ENCODE assay signal across 14 cellular contexts in genomic region chr17:27535178-27535928, GRCh38.
DNase-seq lines count a peak whose midpoint lies in the region; ATAC-seq and TF ChIP-seq lines count a peak whose summit lies in the region.
"Had no signal": no experiment of that assay in that cellular context is flagged by ENCODE, and none has a peak within 500 bp of the region (broad histone marks: within the 10 kb centered on the region; RNA-seq: fewer than 3 reads in every experiment).

No MANE protein-coding gene starts in this region.

- H3K4me1 ChIP-seq in endodermal cell (ENCODE audit: control insufficient read depth, insufficient read depth, low read length) = peaks cover 7% of the 10 kb centered on the region
- no peaks in the 10 kb centered on the region for H3K4me1 ChIP-seq in CD8-positive, alpha-beta memory T cell (ENCODE audit: insufficient read depth, low read length)

- no peak overlapping the region for H3K4me3 ChIP-seq in endodermal cell (ENCODE audit: low read length)
- no peak overlapping the region for H3K4me3 ChIP-seq in CD8-positive, alpha-beta memory T cell (ENCODE audit: low read length)
- H3K4me3 ChIP-seq: esophagus muscularis mucosa had no signal

- no peak for DNase-seq in stimulated activated naive CD8-positive, alpha-beta T cell treated with anti-CD3 and anti-CD28 coated beads, Interleukin-15, Interleukin-2, amounts not matched to agents 100 U/mL and 50 U/mL, for 24 hours
- peak; percentile 50 for DNase-seq in endodermal cell
- DNase-seq in osteocyte (ENCODE audit: extremely low spot score, unreplicated experiment) = no peak
- no peak for DNase-seq in DMS53 treated with DMSO at 0.1 percent for 48 hours (lab: John Stamatoyannopoulos, UW; ENCODE audit: unreplicated experiment)
- no peak for DNase-seq in CD8-positive, alpha-beta memory T cell
- no peak for DNase-seq in NCI-H2029 treated with DMSO at 0.1 percent for 48 hours (lab: John Stamatoyannopoulos, UW)
- DNase-seq: ACHN; activated CD4-positive, alpha-beta T cell treated with anti-CD3 and anti-CD28 coated beads for 48 hours; activated effector memory CD4-positive, alpha-beta T cell treated with Interleukin-2 at 50 U/mL for 16 hours; NCI-H1930; retina had no signal

- CTCF ChIA-PET in CD8-positive, alpha-beta memory T cell (lab: Charles Lee) = no interaction called here

- ATAC-seq in stimulated activated naive CD8-positive, alpha-beta T cell treated with anti-CD3 and anti-CD28 coated beads, Interleukin-15, Interleukin-2, amounts not matched to agents 100 U/mL and 50 U/mL, for 24 hours = no peak
- no peak for ATAC-seq in GM21360 (IDR thresholded peaks at IDR 0.05; ENCODE audit: unreplicated experiment)

- H3K9me3 ChIP-seq in endodermal cell (ENCODE audit: control insufficient read depth, low read length) = no peaks in the 10 kb centered on the region
- H3K9me3 ChIP-seq in CD8-positive, alpha-beta memory T cell (ENCODE audit: low read length) = no peaks in the 10 kb centered on the region
- H3K9me3 ChIP-seq: esophagus muscularis mucosa had no signal

- no peaks in the 10 kb centered on the region for H3K27me3 ChIP-seq in endodermal cell (ENCODE audit: control insufficient read depth, insufficient read depth, low read length, poor library complexity, severe bottlenecking)
- no peaks in the 10 kb centered on the region for H3K27me3 ChIP-seq in CD8-positive, alpha-beta memory T cell (ENCODE audit: insufficient read depth, low read length, poor library complexity, severe bottlenecking)
- H3K27me3 ChIP-seq: esophagus muscularis mucosa had no signal

- H3K36me3 Mint-ChIP-seq in stimulated activated naive CD8-positive, alpha-beta T cell treated with anti-CD3 and anti-CD28 coated beads, Interleukin-15, Interleukin-2, amounts not matched to agents 100 ng/mL and 50 ng/mL, for 24 hours (ENCODE audit: low read depth) = peaks cover 5% of the 10 kb centered on the region
- no peaks in the 10 kb centered on the region for H3K36me3 Mint-ChIP-seq in endodermal cell (ENCODE audit: low read depth)
- no peaks in the 10 kb centered on the region for H3K36me3 Mint-ChIP-seq in osteocyte (ENCODE audit: unreplicated experiment)
- no peaks in the 10 kb centered on the region for H3K36me3 Mint-ChIP-seq in CD8-positive, alpha-beta memory T cell

- no peak overlapping the region for H3K9ac ChIP-seq in endodermal cell (ENCODE audit: extremely low read depth, low read length, poor library complexity, severe bottlenecking)

- no peaks in the 10 kb centered on the region for H3K27me3 Mint-ChIP-seq in stimulated activated naive CD8-positive, alpha-beta T cell treated with anti-CD3 and anti-CD28 coated beads, Interleukin-15, Interleukin-2, amounts not matched to agents 100 ng/mL and 50 ng/mL, for 24 hours
- H3K27me3 Mint-ChIP-seq in endodermal cell (ENCODE audit: insufficient read depth) (no peaks in the 10 kb centered on the region), osteocyte (ENCODE audit: unreplicated experiment) (no peaks in the 10 kb centered on the region)
- H3K27me3 Mint-ChIP-seq in CD8-positive, alpha-beta memory T cell = peaks cover 0 to 2% of the 10 kb centered on the region in 2 donors

- no peaks in the 10 kb centered on the region for H3K36me3 ChIP-seq in endodermal cell (ENCODE audit: control insufficient read depth, insufficient read depth, low read length)
- H3K36me3 ChIP-seq in CD8-positive, alpha-beta memory T cell (ENCODE audit: insufficient read depth, low read length) = no peaks in the 10 kb centered on the region
- H3K36me3 ChIP-seq: esophagus muscularis mucosa had no signal

- H3K27ac Mint-ChIP-seq in stimulated activated naive CD8-positive, alpha-beta T cell treated with anti-CD3 and anti-CD28 coated beads, Interleukin-15, Interleukin-2, amounts not matched to agents 100 ng/mL and 50 ng/mL, for 24 hours = peak overlapping the region; percentile 14
- H3K27ac Mint-ChIP-seq in endodermal cell = peak overlapping the region; percentile 72
- peak overlapping the region; percentile 48 for H3K27ac Mint-ChIP-seq in osteocyte (ENCODE audit: unreplicated experiment)
- H3K27ac Mint-ChIP-seq in CD8-positive, alpha-beta memory T cell = peak overlapping the region in 4 of 8 donors; percentile 34 to 66 (median 47)

- no peaks in the 10 kb centered on the region for H3K9me3 Mint-ChIP-seq in stimulated activated naive CD8-positive, alpha-beta T cell treated with anti-CD3 and anti-CD28 coated beads, Interleukin-15, Interleukin-2, amounts not matched to agents 100 ng/mL and 50 ng/mL, for 24 hours
- no peaks in the 10 kb centered on the region for H3K9me3 Mint-ChIP-seq in endodermal cell
- H3K9me3 Mint-ChIP-seq in osteocyte (ENCODE audit: unreplicated experiment) = no peaks in the 10 kb centered on the region
- no peaks in the 10 kb centered on the region for H3K9me3 Mint-ChIP-seq in CD8-positive, alpha-beta memory T cell

- H3K27ac ChIP-seq in endodermal cell (ENCODE audit: low read depth, low read length) = peak overlapping the region; percentile 21
- H3K27ac ChIP-seq in CD8-positive, alpha-beta memory T cell (ENCODE audit: low read depth, low read length) = no peak overlapping the region

- 81 to 85% methylated on average over 9 to 12 of the region's 12 CpGs for WGBS in endodermal cell (ENCODE audit: insufficient coverage in 1 of 2, insufficient read length in 1 of 2), 2 experiments

- H3K4me1 Mint-ChIP-seq in stimulated activated naive CD8-positive, alpha-beta T cell treated with anti-CD3 and anti-CD28 coated beads, Interleukin-15, Interleukin-2, amounts not matched to agents 100 ng/mL and 50 ng/mL, for 24 hours (ENCODE audit: low read depth) = peaks cover 65% of the 10 kb centered on the region
- peaks cover 36% of the 10 kb centered on the region for H3K4me1 Mint-ChIP-seq in endodermal cell
- H3K4me1 Mint-ChIP-seq in osteocyte (ENCODE audit: unreplicated experiment) = peaks cover 73% of the 10 kb centered on the region
- peaks cover 5 to 49% (median 13%) of the 10 kb centered on the region in 3 donors for H3K4me1 Mint-ChIP-seq in CD8-positive, alpha-beta memory T cell

- TF ChIP-seq CTCF in endodermal cell (conservative IDR thresholded peaks at IDR 0.05) (no peak), osteocyte (IDR thresholded peaks at IDR 0.05) (no peak)

- POLR2A ChIA-PET in CD8-positive, alpha-beta memory T cell (lab: Charles Lee) = no interaction called here

- H3K4me3 Mint-ChIP-seq in stimulated activated naive CD8-positive, alpha-beta T cell treated with anti-CD3 and anti-CD28 coated beads, Interleukin-15, Interleukin-2, amounts not matched to agents 100 ng/mL and 50 ng/mL, for 24 hours = no peak overlapping the region
- H3K4me3 Mint-ChIP-seq in endodermal cell (no peak overlapping the region), osteocyte (ENCODE audit: unreplicated experiment) (no peak overlapping the region)
- no peak overlapping the region for H3K4me3 Mint-ChIP-seq in CD8-positive, alpha-beta memory T cell
